Comparison of ENCODE assay signal across 6 cellular contexts in the genomic region with DNA sequence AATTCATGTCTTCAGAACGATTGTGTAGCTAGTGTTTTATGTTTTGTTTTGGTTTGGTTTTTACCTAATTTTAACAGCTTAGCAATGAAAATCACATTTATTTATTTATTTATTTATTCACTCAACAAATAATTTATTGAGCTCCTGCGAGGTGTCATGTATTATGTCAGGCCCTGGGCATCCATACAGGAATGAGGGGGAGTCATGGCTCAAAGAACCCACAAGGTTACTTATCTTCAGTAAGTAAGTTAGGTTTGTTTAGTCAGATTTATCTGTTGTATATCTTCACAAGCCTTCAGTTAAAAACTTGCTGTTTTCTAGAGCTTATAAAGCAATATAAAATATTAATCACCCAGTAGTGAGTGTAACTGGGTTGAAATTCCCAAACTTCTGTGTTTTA.
"Had no signal": no experiment of that assay in that cellular context is flagged by ENCODE, and none has a peak within 500 bp of the region (broad histone marks: within the 10 kb centered on the region; RNA-seq: fewer than 3 reads in every experiment).

No MANE protein-coding gene starts in this region.

- DNase-seq: IMR-90, KBM-7, KG1 had no signal

- H3K27ac ChIP-seq: HL-60 had no signal

- H3K4me3 ChIP-seq: K562 had no signal

- ATAC-seq: HepG2, K562 had no signal
